In the genomic region with DNA sequence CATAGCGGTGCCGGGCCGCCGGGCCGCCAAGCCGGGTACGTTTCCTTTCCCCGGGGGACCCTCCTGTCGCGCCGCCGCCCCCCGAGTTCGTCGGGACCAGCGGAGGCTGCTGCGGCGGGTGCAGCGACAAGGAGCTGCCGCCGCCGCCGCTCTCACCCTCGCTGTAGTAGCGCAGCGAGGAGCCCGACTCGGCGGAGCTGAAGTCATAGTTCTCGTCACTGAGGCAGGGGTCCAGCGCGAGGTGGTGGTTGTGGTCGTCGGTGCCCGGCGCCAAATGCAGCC, we compare ENCODE assay signal across 8 cellular contexts. TPM values are rescaled to one million over a fixed set of nuclear protein-coding genes. Genes with fewer than 3 reads are reported as not detected.
A peak's percentile ranks its signal among the peaks of the same experiment; 100 is the strongest.
DNase-seq lines count a peak whose midpoint lies in the region; ATAC-seq, FAIRE-seq and TF ChIP-seq lines count a peak whose summit lies in the region.

No MANE protein-coding gene starts in this region.

- H4K20me1 ChIP-seq in DND-41 (ENCODE audit: insufficient read depth, low read length): peaks cover 43% of the 10 kb centered on the region

- H3K9me3 ChIP-seq in DND-41 (ENCODE audit: insufficient read depth, low read length, severe bottlenecking) (no peaks in the 10 kb centered on the region), right lobe of liver (no peaks in the 10 kb centered on the region), thoracic aorta (no peaks in the 10 kb centered on the region)

- H3K27me3 ChIP-seq in DND-41 (ENCODE audit: insufficient read depth, low read length, poor library complexity) (no peaks in the 10 kb centered on the region), bronchial epithelial cell (ENCODE audit: control insufficient read depth, insufficient read depth, low read length) (no peaks in the 10 kb centered on the region), right lobe of liver (no peaks in the 10 kb centered on the region), thoracic aorta (replicated peaks; ENCODE audit: insufficient read depth) (no peaks in the 10 kb centered on the region)

- H3K4me3 ChIP-seq in DND-41 (ENCODE audit: low read depth in 1 of 2, low read length in 2 of 2): peak overlapping the region; percentile 87 to 96
- peak overlapping the region; percentile 70 for H3K4me3 ChIP-seq in Jurkat, Clone E6-1 (ENCODE audit: low read length)
- H3K4me3 ChIP-seq in bronchial epithelial cell (ENCODE audit: low read depth, low read length): peak overlapping the region; percentile 81
- H3K4me3 ChIP-seq in right lobe of liver: peak overlapping the region; percentile 75 to 85 (median 85)
- peak overlapping the region; percentile 79 for H3K4me3 ChIP-seq in thoracic aorta

- peak overlapping the region; percentile 67 for H3K4me2 ChIP-seq in DND-41 (ENCODE audit: insufficient read depth, low read length)

- peaks cover 54% of the 10 kb centered on the region for H3K79me2 ChIP-seq in DND-41 (ENCODE audit: insufficient read depth, low read length)

- intact Hi-C loops in right lobe of liver (cut with DNase I): no loop called here

- peak overlapping the region; percentile 92 for H3K27ac ChIP-seq in DND-41 (ENCODE audit: low read length)
- peak overlapping the region; percentile 72 to 87 (median 72) for H3K27ac ChIP-seq in right lobe of liver
- H3K27ac ChIP-seq in thoracic aorta: peak overlapping the region; percentile 86 to 87

- H3K4me1 ChIP-seq in DND-41 (ENCODE audit: insufficient read depth, low read length) (peaks cover 44% of the 10 kb centered on the region), right lobe of liver (peaks cover 0 to 8% (median 2%) of the 10 kb centered on the region in 4 donors), thoracic aorta (ENCODE audit: control insufficient read depth in 1 of 2, low read depth in 2 of 2) (peaks cover 14 to 20% of the 10 kb centered on the region in 2 donors)

- ATAC-seq in DND-41 (ENCODE audit: insufficient read depth, low read depth) (peak; percentile 52), GM21526 (IDR thresholded peaks at IDR 0.05; ENCODE audit: low FRiP score, unreplicated experiment) (peak; percentile 10), right lobe of liver (peak; percentile 39 to 55 (median 44)), thoracic aorta (ENCODE audit: insufficient number of reproducible peaks, low FRiP score, low read depth) (peak; percentile 6)

- WGBS in right lobe of liver (ENCODE audit: insufficient coverage, low coverage, low lambda C conversion rate, missing lambda C conversion rate): 0% methylated on average over 1 of the region's 36 CpGs

- no peak for FAIRE-seq in bronchial epithelial cell (lab: Jason Lieb, UNC)

- peak overlapping the region; percentile 93 for H3K9ac ChIP-seq in DND-41 (ENCODE audit: low read depth, low read length)

- TF ChIP-seq POLR2A in right lobe of liver (IDR thresholded peaks at IDR 0.05): no peak

- H3K36me3 ChIP-seq in DND-41 (ENCODE audit: insufficient read depth, low read length) (peaks cover 24% of the 10 kb centered on the region), bronchial epithelial cell (ENCODE audit: control insufficient read depth, insufficient read depth, low read length) (no peaks in the 10 kb centered on the region), right lobe of liver (no peaks in the 10 kb centered on the region), thoracic aorta (no peaks in the 10 kb centered on the region)

- no peak for TF ChIP-seq CTCF in DND-41 (IDR thresholded peaks at IDR 0.05; ENCODE audit: borderline replicate concordance, extremely low read depth, low read length, poor library complexity, severe bottlenecking)
- no peak for TF ChIP-seq CTCF in bronchial epithelial cell (IDR thresholded peaks at IDR 0.05; ENCODE audit: insufficient read depth, low read length, severe bottlenecking)
- no peak for TF ChIP-seq CTCF in right lobe of liver (IDR thresholded peaks at IDR 0.05)
- TF ChIP-seq CTCF in thoracic aorta (IDR thresholded peaks at IDR 0.05): no peak

- DNase-seq in DND-41 (peak; percentile 55), bronchial epithelial cell (ENCODE audit: low read depth) (no peak), right lobe of liver (no peak), thoracic aorta (ENCODE audit: low spot score) (no peak), EL (no peak)
- no peak for DNase-seq in Jurkat, Clone E6-1 (ENCODE audit: low read depth, low spot score)
- no peak for DNase-seq in stimulated activated CD4-positive, alpha-beta T cell treated with anti-CD3 and anti-CD28 coated beads, Interleukin-1b, Interleukin-23, amount 100 ng/mL, for 48 hours

- H2AFZ ChIP-seq in DND-41 (ENCODE audit: low read depth, low read length): peak overlapping the region; percentile 74

RNA-seq across cellular contexts. Expression of a gene that starts 0.6 kb away (rescaled TPM):
- polyA plus RNA-seq in Jurkat, Clone E6-1 (2012; ENCODE audit: insufficient read depth, insufficient read length): 8.3 TPM
- total RNA-seq in bronchial epithelial cell (5.3 and 6.8 TPM in 2 replicates), right lobe of liver (1 to 10 TPM; 2.7 to 8.4 (median 6.0) TPM), thoracic aorta (10 to 100 TPM; 31.8 to 46.0 TPM)
